ENCODE assay signal across 31 cellular contexts in genomic region chr16:68003031-68003430, GRCh38. TPM values are rescaled to one million over a fixed set of nuclear protein-coding genes. Genes with fewer than 3 reads are reported as not detected.
DNase-seq lines count a peak whose midpoint lies in the region; ATAC-seq and TF ChIP-seq lines count a peak whose summit lies in the region.
"Had no signal": no experiment of that assay in that cellular context is flagged by ENCODE, and none has a peak within 500 bp of the region (broad histone marks: within the 10 kb centered on the region; RNA-seq: fewer than 3 reads in every experiment).

No MANE protein-coding gene starts in this region.

- no peak overlapping the region for H4K91ac ChIP-seq in mesenchymal stem cell (ENCODE audit: low read length)

- no peak overlapping the region for H3K14ac ChIP-seq in mesenchymal stem cell (ENCODE audit: low read length in 2 of 2)

- H3K9me2 ChIP-seq in GM23248 (ENCODE audit: insufficient read depth): no peaks in the 10 kb centered on the region

- H3K4me3 ChIP-seq in AG10803 (ENCODE audit: low read length) (no peak overlapping the region), GM23248 (no peak overlapping the region), choroid plexus epithelial cell (ENCODE audit: low read depth, low read length) (no peak overlapping the region), mesenchymal stem cell (ENCODE audit: insufficient read depth in 1 of 2, low read depth in 1 of 2, low read length in 2 of 2) (no peak overlapping the region)
- H3K4me3 ChIP-seq: A549, esophagus muscularis mucosa, PC-9, SK-N-MC, uterus had no signal

- ATAC-seq in GM18858 (IDR thresholded peaks at IDR 0.05; ENCODE audit: unreplicated experiment) (no peak), HG02759 (IDR thresholded peaks at IDR 0.05; ENCODE audit: unreplicated experiment) (no peak)
- ATAC-seq in effector memory CD8-positive, alpha-beta T cell (replicated peaks): no peak
- ATAC-seq: A549; activated CD8-positive, alpha-beta memory T cell treated with anti-CD3 and anti-CD28 coated beads, Interleukin-2, amount 10 ng/mL, durations not matched to agents 7 days and 5 days had no signal

- in situ Hi-C loops in GM23248 (cut with MboI): no loop called here

- no peak overlapping the region for H2AK5ac ChIP-seq in mesenchymal stem cell (ENCODE audit: low read length, severe bottlenecking)

- no peak overlapping the region for H2BK15ac ChIP-seq in mesenchymal stem cell (ENCODE audit: low read depth, poor library complexity, severe bottlenecking)

- H3K4me1 ChIP-seq in GM23248 (ENCODE audit: insufficient read depth): no peaks in the 10 kb centered on the region
- peaks cover 1% of the 10 kb centered on the region for H3K4me1 ChIP-seq in mesenchymal stem cell (ENCODE audit: control insufficient read depth, insufficient read depth, low read depth, low read length)
- H3K4me1 ChIP-seq: A549, BE2C, parathyroid adenoma, uterus had no signal

- H3F3A ChIP-seq in GM23248 (ENCODE audit: insufficient read depth): no peaks in the 10 kb centered on the region

- H3K4me3 Mint-ChIP-seq in effector memory CD8-positive, alpha-beta T cell: no peak overlapping the region
- H3K4me3 Mint-ChIP-seq: activated CD8-positive, alpha-beta memory T cell treated with anti-CD3 and anti-CD28 coated beads, Interleukin-2, amount 10 ng/mL, durations not matched to agents 7 days and 5 days; neural crest cell; stimulated activated naive CD8-positive, alpha-beta T cell treated with anti-CD3 and anti-CD28 coated beads, Interleukin-15, Interleukin-2, amounts not matched to agents 100 ng/mL and 50 ng/mL, for 24 hours had no signal

- no peak overlapping the region for H2AFZ ChIP-seq in GM23248
- H2AFZ ChIP-seq in mesenchymal stem cell (ENCODE audit: low read depth, low read length): no peak overlapping the region
- H2AFZ ChIP-seq: parathyroid adenoma, PC-9 had no signal

- no peak overlapping the region for H3K27ac Mint-ChIP-seq in effector memory CD8-positive, alpha-beta T cell
- H3K27ac Mint-ChIP-seq: activated CD8-positive, alpha-beta memory T cell treated with anti-CD3 and anti-CD28 coated beads, Interleukin-2, amount 10 ng/mL, durations not matched to agents 7 days and 5 days; stimulated activated naive CD8-positive, alpha-beta T cell treated with anti-CD3 and anti-CD28 coated beads, Interleukin-15, Interleukin-2, amounts not matched to agents 100 ng/mL and 50 ng/mL, for 24 hours had no signal

- H3K9me3 ChIP-seq in GM23248 (ENCODE audit: low read depth) (no peaks in the 10 kb centered on the region), mesenchymal stem cell (ENCODE audit: control insufficient read depth, low read length) (no peaks in the 10 kb centered on the region)
- H3K9me3 ChIP-seq: A549, BE2C, esophagus muscularis mucosa, uterus had no signal

- H3K27me3 ChIP-seq in GM23248 (replicated peaks; ENCODE audit: insufficient read depth) (no peaks in the 10 kb centered on the region; the same call in 1 of the 2 replicates), mesenchymal stem cell (ENCODE audit: control insufficient read depth in 1 of 2, insufficient read depth in 1 of 2, low read length in 2 of 2) (peaks cover 0 to 4% of the 10 kb centered on the region in 2 experiments)
- H3K27me3 ChIP-seq: BE2C, esophagus muscularis mucosa, uterus had no signal

- no peaks in the 10 kb centered on the region for H3K9me3 Mint-ChIP-seq in effector memory CD8-positive, alpha-beta T cell
- H3K9me3 Mint-ChIP-seq: neural crest cell; stimulated activated naive CD8-positive, alpha-beta T cell treated with anti-CD3 and anti-CD28 coated beads, Interleukin-15, Interleukin-2, amounts not matched to agents 100 ng/mL and 50 ng/mL, for 24 hours had no signal

- H2BK12ac ChIP-seq in mesenchymal stem cell (ENCODE audit: low read length in 2 of 2): no peak overlapping the region

- H4K20me1 ChIP-seq in GM23248 (ENCODE audit: insufficient read depth): no peaks in the 10 kb centered on the region

- no peak overlapping the region for H3K18ac ChIP-seq in mesenchymal stem cell (ENCODE audit: low read depth in 1 of 2, low read length in 2 of 2)

- H3K4me2 ChIP-seq in GM23248 (ENCODE audit: unreplicated experiment): no peak overlapping the region
- no peak overlapping the region for H3K4me2 ChIP-seq in mesenchymal stem cell (ENCODE audit: low read length, poor library complexity, severe bottlenecking)
- H3K4me2 ChIP-seq: A549, PC-9 had no signal

- no peak overlapping the region for H3K9ac ChIP-seq in GM23248
- no peak overlapping the region for H3K9ac ChIP-seq in mesenchymal stem cell (ENCODE audit: low read length)
- H3K9ac ChIP-seq: parathyroid adenoma had no signal

- H4K8ac ChIP-seq in mesenchymal stem cell (ENCODE audit: low read length): no peak overlapping the region

- 45 to 49% methylated on average over 4 of the region's 4 CpGs for WGBS in GM23248 (ENCODE audit: low coverage in 1 of 2, low lambda C conversion rate in 2 of 2, missing lambda C conversion rate in 2 of 2), 2 experiments
- WGBS in mesenchymal stem cell: 69% methylated on average over 3 of the region's 4 CpGs

- H3K4ac ChIP-seq in mesenchymal stem cell (ENCODE audit: low read depth in 1 of 2, low read length in 2 of 2): no peak overlapping the region

- TF ChIP-seq CTCF in AG10803 (conservative IDR thresholded peaks at IDR 0.05; ENCODE audit: low read length) (no peak), choroid plexus epithelial cell (conservative IDR thresholded peaks at IDR 0.05; ENCODE audit: low read depth, low read length) (no peak)

- no peak overlapping the region for H3K27ac ChIP-seq in GM23248
- H3K27ac ChIP-seq in mesenchymal stem cell (ENCODE audit: low read length, poor library complexity, severe bottlenecking): no peak overlapping the region
- H3K27ac ChIP-seq: A549, esophagus muscularis mucosa, parathyroid adenoma, PC-9, SK-N-MC, uterus had no signal

- DNase-seq in AG10803 (ENCODE audit: low read depth): peak; percentile 31
- peak; percentile 51 for DNase-seq in GM23248
- DNase-seq in choroid plexus epithelial cell (ENCODE audit: low read depth): peak; percentile 47
- DNase-seq in mesenchymal stem cell: peak; percentile 16
- DNase-seq in NCI-H510A treated with DMSO at 0.1 percent for 48 hours (lab: John Stamatoyannopoulos, UW): no peak
- no peak for DNase-seq in effector memory CD8-positive, alpha-beta T cell
- DNase-seq: activated CD4-positive, alpha-beta T cell treated with anti-CD3 and anti-CD28 coated beads, Interleukin-2, amount 50 U/mL, for 4 hours; activated CD8-positive, alpha-beta memory T cell treated with anti-CD3 and anti-CD28 coated beads, Interleukin-2, amount 10 ng/mL, durations not matched to agents 7 days and 5 days; activated T-cell treated with anti-CD3 and anti-CD28 coated beads, Interleukin-2, amount 50 U/mL, for 48 hours; BE2C; central memory CD4-positive, alpha-beta T cell; COR-L47; DMS53; hypothalamus; KBM-7; NCI-H1105 treated with DMSO at 0.1 percent for 48 hours; NCI-H2029; NCI-H526; PC-9; stimulated activated CD4-positive, alpha-beta T cell treated with anti-CD3 and anti-CD28 coated beads, Interleukin-1b, Interleukin-23, amount 100 ng/mL, for 48 hours; uterus had no signal

- no peak overlapping the region for H3K23ac ChIP-seq in mesenchymal stem cell (ENCODE audit: low read length in 2 of 2)

- H3K79me2 ChIP-seq in GM23248 (ENCODE audit: insufficient read depth): no peaks in the 10 kb centered on the region
- H3K79me2 ChIP-seq: parathyroid adenoma had no signal

- H3K36me3 Mint-ChIP-seq in effector memory CD8-positive, alpha-beta T cell (ENCODE audit: insufficient read depth): no peaks in the 10 kb centered on the region
- H3K36me3 Mint-ChIP-seq: activated CD8-positive, alpha-beta memory T cell treated with anti-CD3 and anti-CD28 coated beads, Interleukin-2, amount 10 ng/mL, durations not matched to agents 7 days and 5 days had no signal

- H3K36me3 ChIP-seq in GM23248 (ENCODE audit: low read depth): no peaks in the 10 kb centered on the region
- no peaks in the 10 kb centered on the region for H3K36me3 ChIP-seq in mesenchymal stem cell (ENCODE audit: control insufficient read depth in 1 of 2, insufficient read depth in 2 of 2, low read depth in 1 of 2, low read length in 2 of 2)
- H3K36me3 ChIP-seq: BE2C, esophagus muscularis mucosa, uterus had no signal

- no peak overlapping the region for H2BK120ac ChIP-seq in mesenchymal stem cell (ENCODE audit: low read depth, low read length)

- no peaks in the 10 kb centered on the region for H3K79me1 ChIP-seq in mesenchymal stem cell (replicated peaks; ENCODE audit: low read length, poor library complexity, severe bottlenecking)

- H3K27me3 Mint-ChIP-seq in effector memory CD8-positive, alpha-beta T cell: no peaks in the 10 kb centered on the region
- H3K27me3 Mint-ChIP-seq: activated CD8-positive, alpha-beta memory T cell treated with anti-CD3 and anti-CD28 coated beads, Interleukin-2, amount 10 ng/mL, durations not matched to agents 7 days and 5 days; stimulated activated naive CD8-positive, alpha-beta T cell treated with anti-CD3 and anti-CD28 coated beads, Interleukin-15, Interleukin-2, amounts not matched to agents 100 ng/mL and 50 ng/mL, for 24 hours had no signal

- H3K4me1 Mint-ChIP-seq in effector memory CD8-positive, alpha-beta T cell (ENCODE audit: low read depth in 2 of 2): peaks cover 35 to 37% of the 10 kb centered on the region in 2 donors
- H3K4me1 Mint-ChIP-seq: neural crest cell had no signal

- H2BK5ac ChIP-seq in mesenchymal stem cell (ENCODE audit: low read depth, low read length, poor library complexity, severe bottlenecking): no peak overlapping the region

RNA-seq across cellular contexts. Expression of gene DPEP2, which starts 3.7 kb away (rescaled TPM):
- total RNA-seq in GM23248 (2014; rRNA removed; shearing (Covaris generic)): not detected in 2 replicates
- polyA plus RNA-seq in GM23248 (2016; fragmentation: Nextera tagmentation; extraction: Ambion mirVana): not detected in 2 replicates
- 0.35 TPM for polyA plus RNA-seq in mesenchymal stem cell (2013, experiment 1 of 2)
- 0.19 TPM for polyA plus RNA-seq in mesenchymal stem cell (2013, experiment 2 of 2)
- total RNA-seq: MCF 10A, neural crest cell, PC-9 had no signal
- polyA plus RNA-seq: A549 had no signal

RNA-seq across cellular contexts. Expression of gene DPEP2NB, which starts 12.7 kb away (rescaled TPM):
- total RNA-seq in GM23248 (2014; rRNA removed; shearing (Covaris generic)): not detected in 2 replicates
- not detected in 2 replicates for polyA plus RNA-seq in GM23248 (2016; fragmentation: Nextera tagmentation; extraction: Ambion mirVana)
- not detected for polyA plus RNA-seq in mesenchymal stem cell (2013, experiment 1 of 2)
- not detected for polyA plus RNA-seq in mesenchymal stem cell (2013, experiment 2 of 2)
- total RNA-seq: activated CD8-positive, alpha-beta memory T cell treated with anti-CD3 and anti-CD28 coated beads, Interleukin-2, amount 10 ng/mL, durations not matched to agents 7 days and 5 days; esophagus muscularis mucosa; MCF 10A; neural crest cell; PC-9; T-helper 1 cell treated with Interleukin-12 subunit alpha and Interleukin-12 subunit beta and Interleukin-4 antibody, amounts not matched to agents 30 ng/mL and 1 ng/mL, for 36 hours; uterus had no signal
- polyA plus RNA-seq: A549 had no signal

RNA-seq across cellular contexts. Expression of gene DDX28, which starts 20.0 kb away (rescaled TPM):
- 8.8 and 9.7 TPM in 2 replicates for total RNA-seq in GM23248 (2014; rRNA removed; shearing (Covaris generic))
- polyA plus RNA-seq in GM23248 (2016; fragmentation: Nextera tagmentation; extraction: Ambion mirVana): 8.3 and 9.0 TPM in 2 replicates
- 4.4 TPM for polyA plus RNA-seq in mesenchymal stem cell (2013, experiment 1 of 2)
- polyA plus RNA-seq in mesenchymal stem cell (2013, experiment 2 of 2): 4.6 TPM

RNA-seq across cellular contexts. Expression of gene DUS2, which starts 20.1 kb away (rescaled TPM):
- 18.4 and 25.8 TPM in 2 replicates for total RNA-seq in GM23248 (2014; rRNA removed; shearing (Covaris generic))
- 14.0 and 15.1 TPM in 2 replicates for polyA plus RNA-seq in GM23248 (2016; fragmentation: Nextera tagmentation; extraction: Ambion mirVana)
- 5.1 TPM for polyA plus RNA-seq in mesenchymal stem cell (2013, experiment 1 of 2)
- polyA plus RNA-seq in mesenchymal stem cell (2013, experiment 2 of 2): 5.3 TPM

RNA-seq across cellular contexts. Expression of gene DPEP3, which starts 22.7 kb away (rescaled TPM):
- total RNA-seq in GM23248 (2014; rRNA removed; shearing (Covaris generic)): not detected in 2 replicates
- polyA plus RNA-seq in GM23248 (2016; fragmentation: Nextera tagmentation; extraction: Ambion mirVana): not detected in 2 replicates
- not detected for polyA plus RNA-seq in mesenchymal stem cell (2013, experiment 1 of 2)
- polyA plus RNA-seq in mesenchymal stem cell (2013, experiment 2 of 2): not detected
- total RNA-seq: MCF 10A, neural crest cell, PC-9 had no signal
- polyA plus RNA-seq: A549 had no signal

Comparison
In these comparisons a context has a peak if more than half of its experiments do, and no peak if none do; other contexts are left out.
1. DNase-seq: peak in AG10803 (single experiment), GM23248 (single experiment), choroid plexus epithelial cell (single experiment) and mesenchymal stem cell (single experiment); none in NCI-H510A treated with DMSO at 0.1 percent for 48 hours (single experiment) and effector memory CD8-positive, alpha-beta T cell (0 of 3).